25 cellular contexts compared by ENCODE assay signal in the genomic region with DNA sequence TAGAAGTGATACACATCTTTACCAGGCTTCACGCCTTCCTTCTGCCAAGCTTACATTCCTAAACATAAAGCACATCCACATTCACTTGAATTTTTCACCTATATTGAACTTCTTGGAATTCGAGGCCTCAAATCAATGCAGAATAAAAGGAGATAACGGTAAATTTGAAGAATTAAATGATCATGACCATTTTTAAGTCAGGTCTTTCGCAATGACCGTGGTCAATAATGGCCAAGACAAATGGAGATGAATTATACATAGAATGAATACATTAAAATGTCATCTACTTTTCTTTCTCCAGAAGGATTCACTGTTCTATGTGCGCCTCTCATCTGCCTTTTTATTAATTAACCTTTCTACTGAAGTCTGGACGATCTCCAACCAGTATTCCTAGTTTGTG. TPM values are rescaled to one million over a fixed set of nuclear protein-coding genes. Genes with fewer than 3 reads are reported as not detected.
DNase-seq lines count a peak whose midpoint lies in the region; ATAC-seq, FAIRE-seq and TF ChIP-seq lines count a peak whose summit lies in the region.
"Had no signal": no experiment of that assay in that cellular context is flagged by ENCODE, and none has a peak within 500 bp of the region (broad histone marks: within the 10 kb centered on the region; RNA-seq: fewer than 3 reads in every experiment).

No MANE protein-coding gene starts in this region.

- H2AFZ ChIP-seq in HepG2 (ENCODE audit: low read length) (no peak overlapping the region), K562 (ENCODE audit: low read depth, low read length) (no peak overlapping the region)

- no peak overlapping the region for H3K9ac ChIP-seq in HepG2 (ENCODE audit: insufficient read depth, low read depth, low read length)
- H3K9ac ChIP-seq in K562 (ENCODE audit: insufficient read depth in 1 of 2, low read depth in 2 of 2, low read length in 2 of 2): no peak overlapping the region
- H3K9ac ChIP-seq in mesendoderm (ENCODE audit: low read length): no peak overlapping the region
- H3K9ac ChIP-seq: BLaER1 had no signal

- H3K9me3 ChIP-seq in HepG2 (ENCODE audit: low read length) (no peaks in the 10 kb centered on the region), right lobe of liver (no peaks in the 10 kb centered on the region), K562 (replicated peaks; ENCODE audit: control insufficient read depth, insufficient read depth, low read depth, low read length) (no peaks in the 10 kb centered on the region)
- H3K9me3 ChIP-seq: BE2C, BLaER1 had no signal

- H2AK5ac ChIP-seq in mesendoderm (ENCODE audit: low read length): no peak overlapping the region

- CTCF ChIA-PET in HepG2 (lab: Yijun Ruan, JAX; ENCODE audit: low intra/inter-chr PET ratio, low total read pairs) (no interaction called here), K562 (lab: Yijun Ruan, JAX; ENCODE audit: low intra/inter-chr PET ratio) (no interaction called here)

- no peaks in the 10 kb centered on the region for H3K36me3 ChIP-seq in HepG2 (replicated peaks in 1 of 2; ENCODE audit: control insufficient read depth in 1 of 2, insufficient read depth in 2 of 2, low read length in 2 of 2)
- H3K36me3 ChIP-seq in right lobe of liver: no peaks in the 10 kb centered on the region
- no peaks in the 10 kb centered on the region for H3K36me3 ChIP-seq in K562 (ENCODE audit: control insufficient read depth, insufficient read depth, low read length)
- no peaks in the 10 kb centered on the region for H3K36me3 ChIP-seq in mesendoderm (ENCODE audit: control insufficient read depth, insufficient read depth, low read length)
- H3K36me3 ChIP-seq: BE2C, BLaER1 had no signal

- WGBS in HepG2 (ENCODE audit: low lambda C conversion rate): 19% methylated on average over 7 of the region's 7 CpGs
- WGBS in right lobe of liver (ENCODE audit: insufficient coverage, low coverage, low lambda C conversion rate, missing lambda C conversion rate): 60% methylated on average over 7 of the region's 7 CpGs
- WGBS in K562 (ENCODE audit: insufficient coverage, low coverage, missing lambda C conversion rate): 86% methylated on average over 7 of the region's 7 CpGs
- WGBS in mesendoderm (ENCODE audit: extremely low coverage, insufficient coverage, low lambda C conversion rate): no CpG with 5 or more reads among the region's 7 CpGs

- TF ChIP-seq CTCF in HepG2 (CRISPR knock-in tag; IDR thresholded peaks at IDR 0.05): no peak
- no peak for TF ChIP-seq CTCF in right lobe of liver (IDR thresholded peaks at IDR 0.05)
- TF ChIP-seq CTCF in K562 (IDR thresholded peaks at IDR 0.05 in 2 of 3, conservative IDR thresholded peaks at IDR 0.05 in 1 of 3; ENCODE audit: insufficient read depth in 2 of 3, low read depth in 1 of 3, low read length in 3 of 3): no peak

- H3K56ac ChIP-seq in mesendoderm (ENCODE audit: low read length): no peak overlapping the region

- H3K4ac ChIP-seq in mesendoderm (ENCODE audit: low read depth, low read length): no peak overlapping the region

- H3K79me1 ChIP-seq in mesendoderm (ENCODE audit: low read length): no peaks in the 10 kb centered on the region

- H3K4me1 ChIP-seq in HepG2 (ENCODE audit: insufficient read depth, low read length) (no peaks in the 10 kb centered on the region), right lobe of liver (no peaks in the 10 kb centered on the region), K562 (replicated peaks in 1 of 2; ENCODE audit: control insufficient read depth in 2 of 2, insufficient read depth in 2 of 2, low read length in 2 of 2) (peaks cover 0 to 2% of the 10 kb centered on the region in 2 experiments; a peak in 1 of 5 replicates), mesendoderm (ENCODE audit: control insufficient read depth, low read depth, low read length) (no peaks in the 10 kb centered on the region)
- H3K4me1 ChIP-seq: BE2C, BLaER1 had no signal

- in situ Hi-C loops in HepG2 (cut with HindIII; ENCODE audit: extremely low pct_ligation_motif_present, low pct_unique_long_range_greater_than_20kb) (loop anchor here (25.0 kb wide), 1 partner anchor 144 kb away; a partner anchor contains a TSS), K562 (cut with MboI) (no loop called here)

- no peak overlapping the region for H3K27ac ChIP-seq in HepG2 (ENCODE audit: extremely low read length, insufficient read depth, low read length)
- H3K27ac ChIP-seq in right lobe of liver: no peak overlapping the region
- H3K27ac ChIP-seq in K562 (ENCODE audit: extremely low read depth, low read depth, low read length): no peak overlapping the region
- H3K27ac ChIP-seq in mesendoderm (ENCODE audit: low read depth, low read length): no peak overlapping the region
- H3K27ac ChIP-seq: 22Rv1, BLaER1 had no signal

- H3K4me3 ChIP-seq in HepG2 (replicated peaks in 1 of 3; ENCODE audit: insufficient read depth in 1 of 3, low read depth in 2 of 3, low read length in 3 of 3): no peak overlapping the region
- no peak overlapping the region for H3K4me3 ChIP-seq in right lobe of liver
- no peak overlapping the region for H3K4me3 ChIP-seq in K562
- H3K4me3 ChIP-seq in mesendoderm (ENCODE audit: low read length): no peak overlapping the region
- H3K4me3 ChIP-seq: BLaER1, GM12878 had no signal

- H3K79me2 ChIP-seq in HepG2 (ENCODE audit: insufficient read depth, low read length): no peaks in the 10 kb centered on the region
- H3K79me2 ChIP-seq in K562 (ENCODE audit: control insufficient read depth, insufficient read depth, low read length): peaks cover 2% of the 10 kb centered on the region
- H3K79me2 ChIP-seq in mesendoderm (ENCODE audit: control insufficient read depth, insufficient read depth, low read length): no peaks in the 10 kb centered on the region

- H2BK120ac ChIP-seq in mesendoderm (ENCODE audit: low read depth, low read length): no peak overlapping the region

- H4K20me1 ChIP-seq in HepG2 (ENCODE audit: insufficient read depth, low read length) (no peaks in the 10 kb centered on the region), K562 (replicated peaks; ENCODE audit: control insufficient read depth, insufficient read depth, low read length) (no peaks in the 10 kb centered on the region)
- H4K20me1 ChIP-seq: BLaER1 had no signal

- no peak overlapping the region for H4K8ac ChIP-seq in mesendoderm (ENCODE audit: low read depth, low read length)

- BruUV-seq in HepG2 (replicated peaks; lab: Mats Ljungman, UMichigan) (no TSS peak), K562 (replicated peaks; lab: Mats Ljungman, UMichigan) (no TSS peak)

- no peaks in the 10 kb centered on the region for H3K9me1 ChIP-seq in K562 (ENCODE audit: control insufficient read depth, insufficient read depth, low read length)

- H3K18ac ChIP-seq in mesendoderm (ENCODE audit: low read length): no peak overlapping the region

- TF ChIP-seq POLR2A in HepG2 (IDR thresholded peaks at IDR 0.05; ENCODE audit: insufficient read depth in 1 of 2, low read depth in 2 of 2, low read length in 2 of 2) (no peak), right lobe of liver (IDR thresholded peaks at IDR 0.05) (no peak), K562 (conservative IDR thresholded peaks at IDR 0.05) (no peak)

- no peak for DNase-seq in HepG2 (ENCODE audit: low spot score)
- DNase-seq in right lobe of liver: no peak
- no peak for DNase-seq in K562 (ENCODE audit: extremely low read depth in 1 of 4, low spot score in 3 of 4)
- DNase-seq in mesendoderm: peak; percentile 3
- no peak for DNase-seq in activated CD4-positive, CD25-positive, alpha-beta regulatory T cell treated with anti-CD3 and anti-CD28 coated beads, Interleukin-2, amount 50 U/mL, for 72 hours
- DNase-seq: ACHN; BE2C; C1 segment of cervical spinal cord; CD4-positive, alpha-beta memory T cell; CD4-positive, CD25-positive, alpha-beta regulatory T cell; CD8-positive, alpha-beta memory T cell; COR-L47; DMS 273 treated with DMSO at 0.1 percent for 48 hours; DMS153; DMS53; DMS79; DND-41; EL; GDM1 had no signal

- H2BK5ac ChIP-seq in mesendoderm (ENCODE audit: low read length): no peak overlapping the region

- POLR2A ChIA-PET in HepG2 (lab: Yijun Ruan, JAX): no interaction called here
- POLR2A ChIA-PET in K562 (lab: Yijun Ruan, JAX): no interaction called here

- TF ChIP-seq RAD21 in HepG2 (CRISPR knock-in tag; IDR thresholded peaks at IDR 0.05) (no peak), K562 (CRISPR knock-in tag; conservative IDR thresholded peaks at IDR 0.05 in 1 of 2, IDR thresholded peaks at IDR 0.05 in 1 of 2) (no peak)

- no peak overlapping the region for H4K5ac ChIP-seq in mesendoderm (ENCODE audit: low read length)

- FAIRE-seq in HepG2 (lab: Jason Lieb, UNC): no peak
- FAIRE-seq in K562 (lab: Jason Lieb, UNC): no peak
- FAIRE-seq: GM12878, GM12892, GM18507 had no signal

- H3K23ac ChIP-seq in mesendoderm (ENCODE audit: low read length): no peak overlapping the region

- ATAC-seq in HepG2: no peak
- ATAC-seq in right lobe of liver: no peak
- no peak for ATAC-seq in K562
- no peak for ATAC-seq in HG03139 (IDR thresholded peaks at IDR 0.05; ENCODE audit: unreplicated experiment)
- ATAC-seq: GM12878 had no signal

- H2BK15ac ChIP-seq in mesendoderm (replicated peaks; ENCODE audit: low read depth): no peak overlapping the region

- intact Hi-C loops in HepG2 (cut with micrococcal nuclease; ENCODE audit: unreplicated experiment) (no loop called here), right lobe of liver (cut with DNase I) (no loop called here), K562 (cut with micrococcal nuclease) (no loop called here)

- H3K27me3 ChIP-seq in HepG2 (ENCODE audit: control insufficient read depth in 1 of 2, insufficient read depth in 2 of 2, low read length in 2 of 2) (no peaks in the 10 kb centered on the region; a peak in 1 of 5 replicates), right lobe of liver (no peaks in the 10 kb centered on the region), K562 (ENCODE audit: control insufficient read depth in 2 of 2, insufficient read depth in 2 of 2, low read length in 2 of 2) (no peaks in the 10 kb centered on the region), mesendoderm (ENCODE audit: insufficient read depth, low read length, poor library complexity) (peaks cover 2% of the 10 kb centered on the region)
- H3K27me3 ChIP-seq: BLaER1 had no signal

- no peak for TF ChIP-seq EP300 in HepG2 (IDR thresholded peaks at IDR 0.05; ENCODE audit: low read depth in 2 of 2, low read length in 2 of 2)
- no peak for TF ChIP-seq EP300 in HepG2 (CRISPR knock-in tag; IDR thresholded peaks at IDR 0.05; ENCODE audit: borderline replicate concordance)
- no peak for TF ChIP-seq EP300 in K562 (IDR thresholded peaks at IDR 0.05; ENCODE audit: low read length)

- H3K4me2 ChIP-seq in HepG2 (ENCODE audit: low read depth, low read length) (no peak overlapping the region), K562 (ENCODE audit: insufficient read depth, low read length) (no peak overlapping the region), mesendoderm (ENCODE audit: low read length) (no peak overlapping the region)
- H3K4me2 ChIP-seq: BLaER1 had no signal

RNA-seq across cellular contexts. Expression of a gene that starts 5.3 kb away (rescaled TPM):
- total RNA-seq in HepG2 (2016; rRNA removed; fragmentation: Illumina TruSeq; extraction: Trizol) (1.6 and 17.1 TPM in 2 replicates), right lobe of liver (10 to 100 TPM in 4 of 6 experiments, 1 to 10 TPM in 2; 8.8 to 24.3 (median 16.3) TPM), K562 (2014; rRNA removed) (34.6 and 35.3 TPM in 2 replicates), K562 (2014; rRNA removed; fragmentation: Illumina TruSeq; extraction: Trizol) (55.9 and 56.3 TPM in 2 replicates), K562 (2015; rRNA removed; fragmentation: Illumina TruSeq; extraction: Trizol) (48.3 and 52.6 TPM in 2 replicates), K562 (2021) (77.0 and 86.3 TPM in 2 replicates)
- total RNA-seq in HepG2 (2016; cell fraction: cytosol; rRNA removed; fragmentation: Illumina TruSeq; extraction: Trizol; ENCODE audit: low read depth): 3.1 and 4.3 TPM in 2 replicates
- total RNA-seq in HepG2 (2016; cell fraction: insoluble cytoplasmic fraction; rRNA removed; fragmentation: Illumina TruSeq; extraction: Trizol): 2.1 and 14.5 TPM in 2 replicates
- 1.4 and 1.5 TPM in 2 replicates for total RNA-seq in HepG2 (2016; cell fraction: membrane; rRNA removed; fragmentation: Illumina TruSeq; extraction: Trizol)
- total RNA-seq in HepG2 (2016; cell fraction: nucleus; rRNA removed; fragmentation: Illumina TruSeq; extraction: Trizol): 25.3 and 27.2 TPM in 2 replicates
- polyA plus RNA-seq in HepG2 (2011; rRNA removed) (43.7 and 47.8 TPM in 2 replicates), K562 (2011; rRNA removed) (98.9 and 99.2 TPM in 2 replicates), K562 (2014; fragmentation: Illumina TruSeq; extraction: Trizol) (65.7 and 82.7 TPM in 2 replicates), K562 (2014; fragmentation: Nextera tagmentation; extraction: Ambion mirVana) (10 to 100 TPM; 11.2 to 12.4 TPM), K562 (2014; rRNA removed) (144 and 191 TPM in 2 replicates)
- polyA plus RNA-seq in HepG2 (2011; cell fraction: cytosol; rRNA removed): 2.5 and 3.4 TPM in 2 replicates
- 253 and 302 TPM in 2 replicates for polyA plus RNA-seq in HepG2 (2011; cell fraction: nucleus; rRNA removed)
- polyA plus RNA-seq in HepG2 (2012): 59.0 and 63.8 TPM in 2 replicates
- 0.15 and 0.26 TPM in 2 replicates for polyA plus RNA-seq in HepG2 (2016; cell fraction: cytosol; fragmentation: Illumina TruSeq; extraction: Trizol; ENCODE audit: low read depth)
- polyA plus RNA-seq in HepG2 (2016; cell fraction: insoluble cytoplasmic fraction; fragmentation: Illumina TruSeq; extraction: Trizol; ENCODE audit: low read depth): 1.8 and 2.0 TPM in 2 replicates
- 0.35 and 0.44 TPM in 2 replicates for polyA plus RNA-seq in HepG2 (2016; cell fraction: membrane; fragmentation: Illumina TruSeq; extraction: Trizol; ENCODE audit: low read depth)
- polyA plus RNA-seq in HepG2 (2016; cell fraction: nucleus; fragmentation: Illumina TruSeq; extraction: Trizol; ENCODE audit: insufficient read depth, low read depth): 158 and 176 TPM in 2 replicates
- polyA minus RNA-seq in HepG2 (2011; rRNA and poly(A)+ RNA removed; ENCODE audit: low replicate concordance): 5.2 and 7.9 TPM in 2 replicates
- polyA minus RNA-seq in HepG2 (2011; cell fraction: cytosol; rRNA and poly(A)+ RNA removed): 2.3 and 2.6 TPM in 2 replicates
- polyA minus RNA-seq in HepG2 (2011; cell fraction: nucleus; rRNA and poly(A)+ RNA removed): 58.6 and 68.8 TPM in 2 replicates
- total RNA-seq in K562 (2011; cell fraction: chromatin; rRNA removed; ENCODE audit: low replicate concordance): 252 and 601 TPM in 2 replicates
- 93.6 and 128 TPM in 2 replicates for total RNA-seq in K562 (2011; cell fraction: nucleolus; rRNA removed)
- total RNA-seq in K562 (2011; cell fraction: nucleoplasm; rRNA removed): 217 and 228 TPM in 2 replicates
- 6.2 and 17.2 TPM in 2 replicates for polyA plus RNA-seq in K562 (2011; cell fraction: cytosol; rRNA removed)
- polyA plus RNA-seq in K562 (2011; cell fraction: nucleus; rRNA removed): 364 and 408 TPM in 2 replicates
- 77.0 and 141 TPM in 2 replicates for polyA plus RNA-seq in K562 (2012)
- polyA minus RNA-seq in K562 (2011; rRNA and poly(A)+ RNA removed): 17.0 and 17.2 TPM in 2 replicates
- polyA minus RNA-seq in K562 (2011; cell fraction: cytosol; rRNA and poly(A)+ RNA removed): 5.7 and 7.8 TPM in 2 replicates
- polyA minus RNA-seq in K562 (2011; cell fraction: nucleus; rRNA and poly(A)+ RNA removed): 45.1 and 69.5 TPM in 2 replicates
- polyA plus RNA-seq in mesendoderm (2013, experiment 1 of 2): 5.0 TPM
- 5.2 TPM for polyA plus RNA-seq in mesendoderm (2013, experiment 2 of 2)
